8 cellular contexts compared by ENCODE assay signal in the genomic region with DNA sequence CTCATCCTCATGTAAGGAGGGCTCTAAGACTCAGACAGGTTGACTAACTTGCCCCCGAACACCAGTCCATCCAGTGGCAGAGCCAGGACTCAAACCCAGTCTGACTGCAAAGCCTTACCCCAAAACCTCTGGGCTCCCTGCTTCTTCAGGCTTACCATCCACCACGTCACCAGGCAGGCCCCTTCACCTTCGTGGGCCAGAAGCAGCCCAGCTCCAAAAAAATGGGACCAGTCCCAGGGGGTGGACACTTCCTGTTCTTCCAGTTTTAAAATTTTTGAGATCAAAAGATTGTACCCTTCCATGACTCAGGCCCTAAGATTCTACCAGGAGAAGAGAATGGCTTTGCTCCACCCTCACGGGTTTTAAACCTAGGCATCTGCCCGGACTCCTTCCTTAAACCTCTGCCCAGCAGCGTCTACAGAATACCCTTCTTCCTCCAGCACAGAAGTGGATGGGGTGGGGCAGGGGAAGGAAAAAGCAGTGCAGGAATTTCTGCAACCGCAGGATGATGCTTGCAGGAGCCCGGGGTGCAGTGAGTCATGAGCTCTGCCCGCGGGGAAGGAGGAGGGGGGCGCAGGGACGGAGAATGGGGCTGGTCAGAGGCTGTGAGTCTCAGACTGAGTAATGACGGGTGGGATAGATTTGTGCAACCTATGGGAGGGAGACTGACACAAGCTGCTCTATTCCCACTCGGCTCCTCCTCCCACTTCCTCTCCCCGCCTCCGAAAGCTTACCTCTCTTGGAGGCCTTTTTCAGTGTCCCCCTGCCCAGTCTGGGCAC. TPM values are rescaled to one million over a fixed set of nuclear protein-coding genes. Genes with fewer than 3 reads are reported as not detected.
DNase-seq lines count a peak whose midpoint lies in the region; ATAC-seq and TF ChIP-seq lines count a peak whose summit lies in the region.

No MANE protein-coding gene starts in this region.

- 9% methylated on average over 15 of the region's 16 CpGs for WGBS in SK-N-SH (ENCODE audit: low lambda C conversion rate)

- no peaks in the 10 kb centered on the region for H3K9me3 Mint-ChIP-seq in endothelial cell (ENCODE audit: unreplicated experiment)
- H3K9me3 Mint-ChIP-seq in stimulated activated naive B cell treated with anti-CD40 and anti-IgM and Interleukin-4, amounts not matched to agents 10 μg/mL and 1 μg/mL and 100 μg/mL, for 72 hours: no peaks in the 10 kb centered on the region

- H4K20me1 ChIP-seq in SK-N-SH (ENCODE audit: insufficient read depth): peaks cover 26% of the 10 kb centered on the region

- H3K27me3 ChIP-seq in SK-N-SH (ENCODE audit: insufficient read depth): no peaks in the 10 kb centered on the region

- H3K9me2 ChIP-seq in SK-N-SH: no peaks in the 10 kb centered on the region

- peak overlapping the region; percentile 82 to 94 for H3K27ac ChIP-seq in SK-N-SH (ENCODE audit: low read depth in 2 of 2, low read length in 1 of 2)

- peaks cover 95% of the 10 kb centered on the region for H3K79me2 ChIP-seq in SK-N-SH (ENCODE audit: insufficient read depth)

- TF ChIP-seq CTCF in SK-N-SH (IDR thresholded peaks at IDR 0.05) (no peak), endothelial cell (IDR thresholded peaks at IDR 0.05; ENCODE audit: unreplicated experiment) (no peak)

- peak overlapping the region; percentile 42 for H3K4me3 Mint-ChIP-seq in endothelial cell (ENCODE audit: unreplicated experiment)
- H3K4me3 Mint-ChIP-seq in stimulated activated naive B cell treated with anti-CD40 and anti-IgM and Interleukin-4, amounts not matched to agents 10 μg/mL and 1 μg/mL and 100 μg/mL, for 72 hours: no peak overlapping the region

- TF ChIP-seq EP300 in SK-N-SH (IDR thresholded peaks at IDR 0.05; ENCODE audit: borderline replicate concordance in 1 of 2, low read depth in 1 of 2, low read length in 1 of 2): peak in 1 of 2 experiments; percentile 89; a peak in 1 of 4 replicates

- ATAC-seq in stimulated activated naive B cell treated with anti-CD40 and anti-IgM and Interleukin-4, amounts not matched to agents 10 μg/mL and 1 μg/mL and 100 μg/mL, for 72 hours (replicated peaks): no peak

- H3K36me3 ChIP-seq in SK-N-SH (replicated peaks in 1 of 2; ENCODE audit: control insufficient read depth in 1 of 2, insufficient read depth in 2 of 2, low read length in 1 of 2): peaks cover 8 to 49% of the 10 kb centered on the region in 2 experiments

- peak overlapping the region; percentile 97 for H3K27ac Mint-ChIP-seq in endothelial cell (ENCODE audit: unreplicated experiment)
- H3K27ac Mint-ChIP-seq in stimulated activated naive B cell treated with anti-CD40 and anti-IgM and Interleukin-4, amounts not matched to agents 10 μg/mL and 1 μg/mL and 100 μg/mL, for 72 hours: no peak overlapping the region

- H3K4me3 ChIP-seq in SK-N-SH (ENCODE audit: low read depth in 2 of 2, low read length in 1 of 2): peak overlapping the region in 1 of 2 experiments; percentile 2; a peak in 2 of 4 replicates

- H3F3A ChIP-seq in SK-N-SH (replicated peaks; ENCODE audit: insufficient read depth): peaks cover 69% of the 10 kb centered on the region

- peaks cover 60% of the 10 kb centered on the region for H3K4me1 Mint-ChIP-seq in endothelial cell (ENCODE audit: unreplicated experiment)
- H3K4me1 Mint-ChIP-seq in stimulated activated naive B cell treated with anti-CD40 and anti-IgM and Interleukin-4, amounts not matched to agents 10 μg/mL and 1 μg/mL and 100 μg/mL, for 72 hours: peaks cover 6 to 13% of the 10 kb centered on the region in 2 donors

- H2AFZ ChIP-seq in SK-N-SH (ENCODE audit: low read depth): no peak overlapping the region

- H3K27me3 Mint-ChIP-seq in endothelial cell (ENCODE audit: unreplicated experiment): peaks cover 10% of the 10 kb centered on the region
- H3K27me3 Mint-ChIP-seq in stimulated activated naive B cell treated with anti-CD40 and anti-IgM and Interleukin-4, amounts not matched to agents 10 μg/mL and 1 μg/mL and 100 μg/mL, for 72 hours: peaks cover 7 to 19% of the 10 kb centered on the region in 2 donors

- CTCF ChIA-PET in SK-N-SH (lab: Yijun Ruan, JAX): interaction anchor here (1.1 kb wide), 1 partner anchor 24 kb away, joined by 4 read pairs; no protein-coding TSS in a partner anchor

- H3K4me1 ChIP-seq in SK-N-SH (ENCODE audit: control insufficient read depth in 1 of 2, insufficient read depth in 2 of 2, low read depth in 1 of 2, low read length in 1 of 2): peaks cover 32 to 63% of the 10 kb centered on the region in 2 experiments; a peak in 3 of 4 replicates

- H3K4me2 ChIP-seq in SK-N-SH: peak overlapping the region; percentile 75

- no peaks in the 10 kb centered on the region for H3K9me3 ChIP-seq in SK-N-SH

- TF ChIP-seq RAD21 in SK-N-SH (IDR thresholded peaks at IDR 0.05; ENCODE audit: low read length): no peak

- H3K9ac ChIP-seq in SK-N-SH: peak overlapping the region; percentile 44; the same call in 1 of the 2 replicates

- POLR2A ChIA-PET in SK-N-SH (lab: Yijun Ruan, JAX): no interaction called here

- peaks cover 30% of the 10 kb centered on the region for H3K36me3 Mint-ChIP-seq in endothelial cell (ENCODE audit: low read depth, unreplicated experiment)
- H3K36me3 Mint-ChIP-seq in stimulated activated naive B cell treated with anti-CD40 and anti-IgM and Interleukin-4, amounts not matched to agents 10 μg/mL and 1 μg/mL and 100 μg/mL, for 72 hours: no peaks in the 10 kb centered on the region

- DNase-seq in HCEC 1CT (peak; percentile 99), SK-N-SH (no peak), endothelial cell (ENCODE audit: low spot score) (no peak), myocyte (ENCODE audit: low read depth) (peak; percentile 97), NCI-H2107 treated with DMSO at 0.1 percent for 48 hours (lab: John Stamatoyannopoulos, UW; ENCODE audit: unreplicated experiment) (no peak), COR-L47 (lab: John Stamatoyannopoulos, UW) (no peak), NCI-H774 (lab: John Stamatoyannopoulos, UW) (no peak)
- no peak for DNase-seq in stimulated activated naive B cell treated with anti-CD40 and anti-IgM and Interleukin-4, amounts not matched to agents 10 μg/mL and 1 μg/mL and 100 μg/mL, for 72 hours

TF ChIP-seq in SK-N-SH, 30 proteins besides CTCF, POLR2A, EP300 and RAD21 (continues in another document):
- TF ChIP-seq TEAD4 (IDR thresholded peaks at IDR 0.05; ENCODE audit: borderline replicate concordance, insufficient read depth) (peak; percentile 98), POLR2AphosphoS5 (IDR thresholded peaks at IDR 0.05; ENCODE audit: low read depth, low read length) (peak; percentile 76; the same call in 1 of the 2 replicates), ELF1 (IDR thresholded peaks at IDR 0.05) (peak; percentile 63; the same call in 1 of the 2 replicates), SMC3 (IDR thresholded peaks at IDR 0.05; ENCODE audit: low read depth, low read length) (no peak; the same call in 1 of the 2 replicates), TAF1 (IDR thresholded peaks at IDR 0.05; ENCODE audit: borderline replicate concordance, low read depth, low read length) (peak; percentile 76), FOSL2 (IDR thresholded peaks at IDR 0.05; ENCODE audit: borderline replicate concordance, low read depth) (peak; percentile 96), SIN3A (IDR thresholded peaks at IDR 0.05; ENCODE audit: borderline replicate concordance, low read depth, low read length) (peak; percentile 93; the same call in 1 of the 2 replicates), GABPA (IDR thresholded peaks at IDR 0.05; ENCODE audit: low read depth) (peak; percentile 38; the same call in 1 of the 2 replicates)
- TF ChIP-seq, protein P1, sequence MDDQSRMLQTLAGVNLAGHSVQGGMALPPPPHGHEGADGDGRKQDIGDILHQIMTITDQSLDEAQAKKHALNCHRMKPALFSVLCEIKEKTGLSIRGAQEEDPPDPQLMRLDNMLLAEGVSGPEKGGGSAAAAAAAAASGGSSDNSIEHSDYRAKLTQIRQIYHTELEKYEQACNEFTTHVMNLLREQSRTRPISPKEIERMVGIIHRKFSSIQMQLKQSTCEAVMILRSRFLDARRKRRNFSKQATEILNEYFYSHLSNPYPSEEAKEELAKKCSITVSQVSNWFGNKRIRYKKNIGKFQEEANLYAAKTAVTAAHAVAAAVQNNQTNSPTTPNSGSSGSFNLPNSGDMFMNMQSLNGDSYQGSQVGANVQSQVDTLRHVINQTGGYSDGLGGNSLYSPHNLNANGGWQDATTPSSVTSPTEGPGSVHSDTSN (IDR thresholded peaks at IDR 0.05): peak; percentile 84
- TF ChIP-seq, protein P2, sequence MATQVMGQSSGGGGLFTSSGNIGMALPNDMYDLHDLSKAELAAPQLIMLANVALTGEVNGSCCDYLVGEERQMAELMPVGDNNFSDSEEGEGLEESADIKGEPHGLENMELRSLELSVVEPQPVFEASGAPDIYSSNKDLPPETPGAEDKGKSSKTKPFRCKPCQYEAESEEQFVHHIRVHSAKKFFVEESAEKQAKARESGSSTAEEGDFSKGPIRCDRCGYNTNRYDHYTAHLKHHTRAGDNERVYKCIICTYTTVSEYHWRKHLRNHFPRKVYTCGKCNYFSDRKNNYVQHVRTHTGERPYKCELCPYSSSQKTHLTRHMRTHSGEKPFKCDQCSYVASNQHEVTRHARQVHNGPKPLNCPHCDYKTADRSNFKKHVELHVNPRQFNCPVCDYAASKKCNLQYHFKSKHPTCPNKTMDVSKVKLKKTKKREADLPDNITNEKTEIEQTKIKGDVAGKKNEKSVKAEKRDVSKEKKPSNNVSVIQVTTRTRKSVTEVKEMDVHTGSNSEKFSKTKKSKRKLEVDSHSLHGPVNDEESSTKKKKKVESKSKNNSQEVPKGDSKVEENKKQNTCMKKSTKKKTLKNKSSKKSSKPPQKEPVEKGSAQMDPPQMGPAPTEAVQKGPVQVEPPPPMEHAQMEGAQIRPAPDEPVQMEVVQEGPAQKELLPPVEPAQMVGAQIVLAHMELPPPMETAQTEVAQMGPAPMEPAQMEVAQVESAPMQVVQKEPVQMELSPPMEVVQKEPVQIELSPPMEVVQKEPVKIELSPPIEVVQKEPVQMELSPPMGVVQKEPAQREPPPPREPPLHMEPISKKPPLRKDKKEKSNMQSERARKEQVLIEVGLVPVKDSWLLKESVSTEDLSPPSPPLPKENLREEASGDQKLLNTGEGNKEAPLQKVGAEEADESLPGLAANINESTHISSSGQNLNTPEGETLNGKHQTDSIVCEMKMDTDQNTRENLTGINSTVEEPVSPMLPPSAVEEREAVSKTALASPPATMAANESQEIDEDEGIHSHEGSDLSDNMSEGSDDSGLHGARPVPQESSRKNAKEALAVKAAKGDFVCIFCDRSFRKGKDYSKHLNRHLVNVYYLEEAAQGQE (IDR thresholded peaks at IDR 0.05; ENCODE audit: low read depth, low read length): peak; percentile 68; the same call in 1 of the 2 replicates

RNA-seq across cellular contexts. Expression of a gene that starts 50.4 kb away (rescaled TPM):
- 33.0 and 44.3 TPM in 2 replicates for polyA plus RNA-seq in SK-N-SH (2012; rRNA removed)
- 39.2 and 49.4 TPM in 2 replicates for polyA plus RNA-seq in SK-N-SH (2012; cell fraction: cytosol; rRNA removed)
- 61.1 and 68.8 TPM in 2 replicates for polyA plus RNA-seq in SK-N-SH (2012; cell fraction: nucleus; rRNA removed)
- total RNA-seq in endothelial cell (ENCODE audit: unreplicated experiment) (113 TPM), myocyte (10.6 and 21.9 TPM in 2 replicates)
- 31.0 TPM for polyA plus RNA-seq in myocyte (2012)

Comparison
In these comparisons a context has a peak if more than half of its experiments do, and no peak if none do; other contexts are left out.
1. DNase-seq: peak in HCEC 1CT (single experiment) and myocyte (single experiment); none in SK-N-SH (single experiment), endothelial cell (single experiment), stimulated activated naive B cell treated with anti-CD40 and anti-IgM and Interleukin-4, amounts not matched to agents 10 μg/mL and 1 μg/mL and 100 μg/mL, for 72 hours (single experiment), NCI-H2107 treated with DMSO at 0.1 percent for 48 hours (single experiment), COR-L47 (single experiment) and NCI-H774 (single experiment).